ENCODE assay signal across 8 cellular contexts in the genomic region with DNA sequence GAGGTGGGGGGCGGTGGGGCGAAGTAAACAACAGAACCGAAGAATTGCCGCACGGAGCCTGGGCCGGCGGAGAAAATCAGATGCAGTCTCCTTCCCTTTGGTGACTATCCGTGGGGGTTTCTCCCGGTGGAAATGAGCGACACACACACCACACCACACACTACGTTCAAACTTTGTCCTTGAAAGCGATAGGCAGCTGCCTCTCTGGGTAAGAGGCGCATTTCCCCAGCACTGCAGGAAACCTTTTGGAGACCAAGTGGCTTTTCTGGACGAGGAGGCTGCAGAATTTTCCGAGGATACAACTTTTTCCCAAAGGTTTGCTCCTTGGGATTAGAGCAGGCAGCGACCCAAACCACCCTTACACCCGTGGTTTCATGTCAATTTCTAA. TPM values are rescaled to one million over a fixed set of nuclear protein-coding genes. Genes with fewer than 3 reads are reported as not detected.
DNase-seq lines count a peak whose midpoint lies in the region; ATAC-seq and TF ChIP-seq lines count a peak whose summit lies in the region.

No MANE protein-coding gene starts in this region.

- H3K27me3 ChIP-seq in HAP-1 (ENCODE audit: low read depth) (no peaks in the 10 kb centered on the region), dorsolateral prefrontal cortex (peaks cover 0 to 62% (median 31%) of the 10 kb centered on the region in 45 donors), foreskin keratinocyte (peaks cover 74% of the 10 kb centered on the region)

- H3K27ac ChIP-seq in dorsolateral prefrontal cortex, result peak overlapping the region in 30 of 59 donors; percentile 5 to 76 (median 40)
- H3K27ac ChIP-seq in foreskin keratinocyte, result no peak overlapping the region

- peaks cover 47% of the 10 kb centered on the region for H3K27me3 Mint-ChIP-seq in nephron progenitor cell (ENCODE audit: low read depth, poor library complexity)

- H3K36me3 Mint-ChIP-seq in nephron progenitor cell (ENCODE audit: low read depth), result no peaks in the 10 kb centered on the region

- H3K4me1 ChIP-seq in HAP-1 (peaks cover 17% of the 10 kb centered on the region), foreskin keratinocyte (peaks cover 6% of the 10 kb centered on the region)

- CTCF ChIA-PET in AG04449 (lab: Yijun Ruan, JAX), result no interaction called here

- H3K4me3 ChIP-seq in AG04449 (ENCODE audit: low read depth, low read length), result peak overlapping the region; percentile 56
- peak overlapping the region; percentile 29 for H3K4me3 ChIP-seq in HAP-1
- peak overlapping the region in 58 of 59 donors; percentile 17 to 70 (median 51) for H3K4me3 ChIP-seq in dorsolateral prefrontal cortex

- intact Hi-C loops in dorsolateral prefrontal cortex (cut with DNase I), result loop anchor here in 1 of 2 donors (10.0 kb wide), 1 partner anchor 102 kb away; no protein-coding TSS in a partner anchor

- peaks cover 9% of the 10 kb centered on the region for H3K9me3 Mint-ChIP-seq in nephron progenitor cell

- H3K27ac Mint-ChIP-seq in nephron progenitor cell, result no peak overlapping the region

- in situ Hi-C loops in HAP-1 (cut with MboI; ENCODE audit: low sequenced_read_pairs), result no loop called here

- no peak for DNase-seq in AG04449 (ENCODE audit: low read depth, low spot score)
- DNase-seq in HAP-1 (ENCODE audit: low spot score in 2 of 2), result no peak
- peak in 1 of 10 donors; percentile 10 for DNase-seq in dorsolateral prefrontal cortex
- no peak for DNase-seq in nephron progenitor cell
- DNase-seq in stimulated activated CD4-positive, alpha-beta T cell treated with anti-CD3 and anti-CD28 coated beads, Interleukin-12 subunit alpha, Interleukin-12 subunit beta, amount 100 ng/mL, for 4 hours, result no peak
- DNase-seq in foreskin keratinocyte, result no peak

- no peaks in the 10 kb centered on the region for H3K36me3 ChIP-seq in HAP-1 (replicated peaks)

- peaks cover 4% of the 10 kb centered on the region; the same call in 1 of the 2 replicates for H3K9me3 ChIP-seq in HAP-1

- POLR2A ChIA-PET in AG04449 (lab: Yijun Ruan, JAX), result interaction anchor here (0.6 kb wide), 1 partner anchor 78 kb away, joined by 4 read pairs; no protein-coding TSS in a partner anchor

- no peaks in the 10 kb centered on the region for H3K4me1 Mint-ChIP-seq in nephron progenitor cell

- no peak for ATAC-seq in foreskin keratinocyte
- ATAC-seq in HG03045 (IDR thresholded peaks at IDR 0.05; ENCODE audit: unreplicated experiment), result no peak
- no peak for ATAC-seq in HG02759 (IDR thresholded peaks at IDR 0.05; ENCODE audit: unreplicated experiment)

- H3K4me3 Mint-ChIP-seq in nephron progenitor cell, result peak overlapping the region; percentile 81

- TF ChIP-seq CTCF in AG04449 (IDR thresholded peaks at IDR 0.05; ENCODE audit: insufficient read depth, low read length, missing control alignments) (no peak), dorsolateral prefrontal cortex (IDR thresholded peaks at IDR 0.05 in 54 of 56, conservative IDR thresholded peaks at IDR 0.05 in 2 of 56; ENCODE audit: low read depth in 1 of 56, partially characterized antibody in 56 of 56) (no peak), nephron progenitor cell (IDR thresholded peaks at IDR 0.05) (no peak), foreskin keratinocyte (conservative IDR thresholded peaks at IDR 0.05) (no peak)

RNA-seq across cellular contexts. Expression of gene FLT1, which starts 38.1 kb away (rescaled TPM):
- total RNA-seq in dorsolateral prefrontal cortex (100 to 1,000 TPM in 2 of 120 experiments, 10 to 100 TPM in 118; 19.3 to 118 (median 47.2) TPM), foreskin keratinocyte (not detected in 2 replicates)
- polyA plus RNA-seq in foreskin keratinocyte, result not detected in 2 replicates

Comparison
In these comparisons a context has a peak if more than half of its experiments do, and no peak if none do; other contexts are left out.
1. RNA of gene FLT1, which starts 38.1 kb away (total RNA-seq): 19.3 to 118 TPM in dorsolateral prefrontal cortex; not detected in foreskin keratinocyte; every median in the first group is over 10 times any median in the second.
2. Peak in every context shown above with its lines, with median percentiles within 50 percentile points of each other: H3K4me3 ChIP-seq.